Comparison of ENCODE assay signal across 20 cellular contexts in the genomic region with DNA sequence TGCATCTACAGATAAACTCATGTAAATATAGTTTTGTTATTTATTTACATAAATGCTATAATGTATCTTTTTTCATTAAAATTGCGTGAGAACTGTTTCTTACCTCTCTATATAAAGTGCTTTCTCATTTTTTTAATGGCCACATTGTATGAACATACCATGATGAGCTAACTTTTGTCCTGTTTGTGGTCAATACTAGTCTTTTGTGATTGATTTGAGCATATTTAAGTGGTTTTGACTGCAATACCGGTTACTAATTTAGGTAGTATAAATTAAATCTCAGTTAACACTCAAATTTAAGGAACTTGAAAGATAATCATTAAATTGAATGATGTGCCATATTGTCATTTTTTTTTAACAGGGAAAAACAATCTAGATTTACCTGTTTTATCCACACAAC.
DNase-seq lines count a peak whose midpoint lies in the region; ATAC-seq and TF ChIP-seq lines count a peak whose summit lies in the region.
"Had no signal": no experiment of that assay in that cellular context is flagged by ENCODE, and none has a peak within 500 bp of the region (broad histone marks: within the 10 kb centered on the region; RNA-seq: fewer than 3 reads in every experiment).

No MANE protein-coding gene starts in this region.

- H3K4me1 Mint-ChIP-seq in activated CD8-positive, alpha-beta T cell treated with anti-CD3 and anti-CD28 coated beads for 36 hours (ENCODE audit: low read depth), result peaks cover 89% of the 10 kb centered on the region
- peaks cover 74% of the 10 kb centered on the region for H3K4me1 Mint-ChIP-seq in activated CD8-positive, alpha-beta T cell treated with anti-CD3 and anti-CD28 coated beads, Interleukin-2, amount 10 ng/mL, durations not matched to agents 7 days and 5 days (ENCODE audit: low read depth)
- H3K4me1 Mint-ChIP-seq in activated B cell treated with CpG ODN at 0.5 μM for 24 hours, result peaks cover 61% of the 10 kb centered on the region
- H3K4me1 Mint-ChIP-seq in naive thymus-derived CD8-positive, alpha-beta T cell, result peaks cover 28 to 87% (median 83%) of the 10 kb centered on the region in 4 donors

- intact Hi-C loops in activated CD8-positive, alpha-beta T cell treated with anti-CD3 and anti-CD28 coated beads for 36 hours (cut with micrococcal nuclease), result loop anchor here (2.0 to 10.0 kb wide), 3 partner anchors 40 to 58 kb away; no protein-coding TSS in a partner anchor
- intact Hi-C loops in activated B cell treated with CpG ODN at 0.5 μM for 24 hours (cut with micrococcal nuclease) (loop anchor here (5.0 kb wide), 1 partner anchor 40 kb away; no protein-coding TSS in a partner anchor), left colon (cut with DNase I, micrococcal nuclease) (no loop called here), PC-3 (cut with micrococcal nuclease) (no loop called here)

- POLR2A ChIA-PET in activated CD8-positive, alpha-beta T cell treated with anti-CD3 and anti-CD28 coated beads for 36 hours (lab: Charles Lee), result interaction anchor here (1.1 to 3.8 kb wide), 3 partner anchors 22 to 55 kb away, joined by 3 to 18 read pairs (median 3); a partner anchor contains a TSS
- POLR2A ChIA-PET in activated CD8-positive, alpha-beta T cell treated with anti-CD3 and anti-CD28 coated beads, Interleukin-2, amount 10 ng/mL, durations not matched to agents 7 days and 5 days (lab: Charles Lee), result interaction anchor here (1.2 to 3.4 kb wide), 2 partner anchors 37 to 39 kb away, joined by 6 to 22 read pairs; a partner anchor contains a TSS
- POLR2A ChIA-PET in activated B cell treated with CpG ODN at 0.5 μM for 24 hours (lab: Charles Lee), result interaction anchor here (1.5 kb wide), 1 partner anchor 39 kb away, joined by 5 read pairs; a partner anchor contains a TSS
- POLR2A ChIA-PET in naive thymus-derived CD8-positive, alpha-beta T cell (lab: Charles Lee), result interaction anchor here (0.7 kb wide), 1 partner anchor 30 kb away, joined by 5 read pairs; no protein-coding TSS in a partner anchor
- POLR2A ChIA-PET in PC-3 (lab: Charles Lee; ENCODE audit: unreplicated experiment), result no interaction called here

- H3K9me3 Mint-ChIP-seq in activated CD8-positive, alpha-beta T cell treated with anti-CD3 and anti-CD28 coated beads for 36 hours, result no peaks in the 10 kb centered on the region
- no peaks in the 10 kb centered on the region for H3K9me3 Mint-ChIP-seq in activated CD8-positive, alpha-beta T cell treated with anti-CD3 and anti-CD28 coated beads, Interleukin-2, amount 10 ng/mL, durations not matched to agents 7 days and 5 days (ENCODE audit: insufficient read depth)
- no peaks in the 10 kb centered on the region for H3K9me3 Mint-ChIP-seq in activated B cell treated with CpG ODN at 0.5 μM for 24 hours
- H3K9me3 Mint-ChIP-seq in naive thymus-derived CD8-positive, alpha-beta T cell, result no peaks in the 10 kb centered on the region
- H3K9me3 Mint-ChIP-seq: central memory CD8-positive, alpha-beta T cell; type B pancreatic cell; WTC11 had no signal

- H2AFZ ChIP-seq in DND-41 (ENCODE audit: low read depth, low read length) (no peak overlapping the region), PC-3 (ENCODE audit: low read length) (no peak overlapping the region)

- no peaks in the 10 kb centered on the region for H3K27me3 ChIP-seq in DND-41 (ENCODE audit: insufficient read depth, low read length, poor library complexity)
- H3K27me3 ChIP-seq in PC-3 (ENCODE audit: low read length), result no peaks in the 10 kb centered on the region

- no peaks in the 10 kb centered on the region for H3K9me2 ChIP-seq in PC-3 (replicated peaks; ENCODE audit: low read length)

- CTCF ChIA-PET in activated CD8-positive, alpha-beta T cell treated with anti-CD3 and anti-CD28 coated beads for 36 hours (lab: Charles Lee), result interaction anchor here (0.6 to 4.7 kb wide), 15 partner anchors 8 to 91 kb away, joined by 3 to 47 read pairs (median 4); a partner anchor contains a TSS
- CTCF ChIA-PET in activated CD8-positive, alpha-beta T cell treated with anti-CD3 and anti-CD28 coated beads, Interleukin-2, amount 10 ng/mL, durations not matched to agents 7 days and 5 days (lab: Charles Lee), result interaction anchor here (0.6 to 12.1 kb wide), 19 partner anchors 9 to 446 kb away, joined by 3 to 135 read pairs (median 4); partner anchors contain the start of gene ATP5F1A
- CTCF ChIA-PET in activated B cell treated with CpG ODN at 0.5 μM for 24 hours (lab: Charles Lee) (interaction anchor here (0.6 to 2.6 kb wide), 4 partner anchors 12 to 446 kb away, joined by 3 to 22 read pairs (median 4); a partner anchor contains a TSS), PC-3 (lab: Charles Lee) (no interaction called here)

- no peaks in the 10 kb centered on the region for H3K27me3 Mint-ChIP-seq in activated CD8-positive, alpha-beta T cell treated with anti-CD3 and anti-CD28 coated beads for 36 hours
- H3K27me3 Mint-ChIP-seq in activated CD8-positive, alpha-beta T cell treated with anti-CD3 and anti-CD28 coated beads, Interleukin-2, amount 10 ng/mL, durations not matched to agents 7 days and 5 days (ENCODE audit: low read depth), result no peaks in the 10 kb centered on the region
- no peaks in the 10 kb centered on the region for H3K27me3 Mint-ChIP-seq in activated B cell treated with CpG ODN at 0.5 μM for 24 hours
- no peaks in the 10 kb centered on the region for H3K27me3 Mint-ChIP-seq in naive thymus-derived CD8-positive, alpha-beta T cell
- H3K27me3 Mint-ChIP-seq: central memory CD8-positive, alpha-beta T cell; type B pancreatic cell had no signal

- H3K9ac ChIP-seq in DND-41 (ENCODE audit: low read depth, low read length) (0 out of 2 replicates have a peak overlapping the region, but pooled peaks have one; percentile 10), PC-3 (ENCODE audit: low read length) (no peak overlapping the region)

- peaks cover 26% of the 10 kb centered on the region for H3K36me3 ChIP-seq in DND-41 (ENCODE audit: insufficient read depth, low read length)
- no peaks in the 10 kb centered on the region; the same call in 1 of the 2 replicates for H3K36me3 ChIP-seq in PC-3 (ENCODE audit: low read depth, low read length)

- peak overlapping the region; percentile 92 for H3K27ac Mint-ChIP-seq in activated CD8-positive, alpha-beta T cell treated with anti-CD3 and anti-CD28 coated beads for 36 hours
- H3K27ac Mint-ChIP-seq in activated CD8-positive, alpha-beta T cell treated with anti-CD3 and anti-CD28 coated beads, Interleukin-2, amount 10 ng/mL, durations not matched to agents 7 days and 5 days, result no peak overlapping the region
- H3K27ac Mint-ChIP-seq in activated B cell treated with CpG ODN at 0.5 μM for 24 hours, result peak overlapping the region; percentile 65
- peak overlapping the region in 7 of 10 donors; percentile 22 to 86 (median 63) for H3K27ac Mint-ChIP-seq in naive thymus-derived CD8-positive, alpha-beta T cell
- H3K27ac Mint-ChIP-seq: type B pancreatic cell, WTC11 had no signal

- H4K20me1 ChIP-seq in DND-41 (ENCODE audit: insufficient read depth, low read length) (peaks cover 28% of the 10 kb centered on the region; the same call in 1 of the 2 replicates), PC-3 (ENCODE audit: low read length) (no peaks in the 10 kb centered on the region)

- H3K36me3 Mint-ChIP-seq in activated CD8-positive, alpha-beta T cell treated with anti-CD3 and anti-CD28 coated beads for 36 hours (ENCODE audit: low read depth), result peaks cover 38% of the 10 kb centered on the region
- H3K36me3 Mint-ChIP-seq in activated CD8-positive, alpha-beta T cell treated with anti-CD3 and anti-CD28 coated beads, Interleukin-2, amount 10 ng/mL, durations not matched to agents 7 days and 5 days (ENCODE audit: low read depth), result peaks cover 40% of the 10 kb centered on the region
- peaks cover 24% of the 10 kb centered on the region for H3K36me3 Mint-ChIP-seq in activated B cell treated with CpG ODN at 0.5 μM for 24 hours (ENCODE audit: low read depth)
- H3K36me3 Mint-ChIP-seq in naive thymus-derived CD8-positive, alpha-beta T cell, result peaks cover 6 to 32% (median 11%) of the 10 kb centered on the region in 3 donors

- no TSS peak for BruUV-seq in PC-3 (replicated peaks; lab: Mats Ljungman, UMichigan)

- no peak overlapping the region for H3K4me3 ChIP-seq in DND-41 (ENCODE audit: low read depth in 1 of 2, low read length in 2 of 2)
- no peak overlapping the region for H3K4me3 ChIP-seq in PC-3 (ENCODE audit: low read length)

- peak overlapping the region; percentile 56; the same call in 1 of the 2 replicates for H3K4me2 ChIP-seq in DND-41 (ENCODE audit: insufficient read depth, low read length)
- H3K4me2 ChIP-seq in PC-3 (ENCODE audit: low read length), result no peak overlapping the region

- peaks cover 48% of the 10 kb centered on the region for H3K4me1 ChIP-seq in DND-41 (ENCODE audit: insufficient read depth, low read length)
- peaks cover 7% of the 10 kb centered on the region; the same call in 1 of the 2 replicates for H3K4me1 ChIP-seq in PC-3 (ENCODE audit: insufficient read depth, low read length)
- H3K4me1 ChIP-seq: Caco-2 had no signal

- ATAC-seq in activated CD8-positive, alpha-beta T cell treated with anti-CD3 and anti-CD28 coated beads for 36 hours, result peak; percentile 22
- no peak for ATAC-seq in activated CD8-positive, alpha-beta T cell treated with anti-CD3 and anti-CD28 coated beads, Interleukin-2, amount 10 ng/mL, durations not matched to agents 7 days and 5 days
- ATAC-seq in DND-41 (ENCODE audit: insufficient read depth, low read depth) (no peak), activated B cell treated with CpG ODN at 0.5 μM for 24 hours (ENCODE audit: low read depth) (no peak), left colon (no peak), PC-3 (no peak)
- ATAC-seq in naive thymus-derived CD8-positive, alpha-beta T cell, result no peak
- ATAC-seq: left ventricle myocardium superior, Right ventricle myocardium inferior, WTC11 had no signal

- no peaks in the 10 kb centered on the region for H3F3A ChIP-seq in PC-3 (ENCODE audit: low read length, unreplicated experiment)

- no peak for TF ChIP-seq CTCF in activated CD8-positive, alpha-beta T cell treated with anti-CD3 and anti-CD28 coated beads for 36 hours (IDR thresholded peaks at IDR 0.05)
- TF ChIP-seq CTCF in DND-41 (IDR thresholded peaks at IDR 0.05; ENCODE audit: borderline replicate concordance, extremely low read depth, low read length, poor library complexity, severe bottlenecking) (no peak), activated B cell treated with CpG ODN at 0.5 μM for 24 hours (IDR thresholded peaks at IDR 0.05) (no peak), PC-3 (conservative IDR thresholded peaks at IDR 0.05; ENCODE audit: low read depth, low read length) (no peak)

- DNase-seq in activated CD8-positive, alpha-beta T cell treated with anti-CD3 and anti-CD28 coated beads for 36 hours, result no peak
- no peak for DNase-seq in activated CD8-positive, alpha-beta T cell treated with anti-CD3 and anti-CD28 coated beads, Interleukin-2, amount 10 ng/mL, durations not matched to agents 7 days and 5 days
- DNase-seq in DND-41, result no peak
- no peak for DNase-seq in activated B cell treated with CpG ODN at 0.5 μM for 24 hours
- no peak for DNase-seq in naive thymus-derived CD8-positive, alpha-beta T cell
- DNase-seq in left colon, result no peak
- no peak for DNase-seq in NCI-H524 (lab: John Stamatoyannopoulos, UW)
- DNase-seq in PC-3, result no peak
- DNase-seq: ACHN; Caco-2; effector CD8-positive, alpha-beta T cell; left ventricle myocardium superior; MM.1S; NCI-H1930; NCI-H446 treated with DMSO at 0.1 percent for 48 hours; stimulated activated CD4-positive, alpha-beta T cell treated with anti-CD3 and anti-CD28 coated beads, Interleukin-15, amount 100 ng/mL, for 24 hours had no signal

- H3K27ac ChIP-seq in DND-41 (ENCODE audit: low read length) (peak overlapping the region; percentile 84), PC-3 (ENCODE audit: low read length) (no peak overlapping the region)

- H3K4me3 Mint-ChIP-seq in activated CD8-positive, alpha-beta T cell treated with anti-CD3 and anti-CD28 coated beads for 36 hours, result peak overlapping the region; percentile 46
- H3K4me3 Mint-ChIP-seq in activated CD8-positive, alpha-beta T cell treated with anti-CD3 and anti-CD28 coated beads, Interleukin-2, amount 10 ng/mL, durations not matched to agents 7 days and 5 days, result no peak overlapping the region
- no peak overlapping the region for H3K4me3 Mint-ChIP-seq in activated B cell treated with CpG ODN at 0.5 μM for 24 hours
- H3K4me3 Mint-ChIP-seq in naive thymus-derived CD8-positive, alpha-beta T cell, result peak overlapping the region in 5 of 10 donors; percentile 50 to 70 (median 68)
- H3K4me3 Mint-ChIP-seq: central memory CD8-positive, alpha-beta T cell; type B pancreatic cell; WTC11 had no signal

- H3K9me3 ChIP-seq in DND-41 (ENCODE audit: insufficient read depth, low read length, severe bottlenecking), result no peaks in the 10 kb centered on the region
- H3K9me3 ChIP-seq in PC-3 (ENCODE audit: low read length), result no peaks in the 10 kb centered on the region
- H3K9me3 ChIP-seq: Caco-2 had no signal

- peaks cover 100% of the 10 kb centered on the region for H3K79me2 ChIP-seq in DND-41 (ENCODE audit: insufficient read depth, low read length)
- H3K79me2 ChIP-seq in PC-3 (ENCODE audit: low read length), result peaks cover 35% of the 10 kb centered on the region

Comparison
In these comparisons a context has a peak if more than half of its experiments do, and no peak if none do; other contexts are left out.
1. intact Hi-C loops: an anchor here in activated CD8-positive, alpha-beta T cell treated with anti-CD3 and anti-CD28 coated beads for 36 hours (2.0 to 10.0 kb wide) and activated B cell treated with CpG ODN at 0.5 μM for 24 hours (5.0 kb wide); none called in left colon and PC-3.